Comparison of ENCODE assay signal across 2 cellular contexts in genomic region chr15:31157644-31158069, GRCh38.
TF ChIP-seq lines count a peak whose summit lies in the region.

No MANE protein-coding gene starts in this region.

TF ChIP-seq in A549, 52 proteins besides CTCF, POLR2A, EP300 and RAD21:
- TF ChIP-seq MAZ (IDR thresholded peaks at IDR 0.05; ENCODE audit: borderline replicate concordance, low read depth, low read length) (no peak), PHF8 (IDR thresholded peaks at IDR 0.05; ENCODE audit: borderline replicate concordance, low read depth) (no peak), ATOH8 (CRISPR knock-in tag; IDR thresholded peaks at IDR 0.05; ENCODE audit: low read depth) (no peak), ZC3H11A (IDR thresholded peaks at IDR 0.05) (no peak), NFE2L2 (conservative IDR thresholded peaks at IDR 0.05; ENCODE audit: low read length) (no peak), HOXB13 (CRISPR knock-in tag; IDR thresholded peaks at IDR 0.05; ENCODE audit: low read depth) (no peak), JUN (IDR thresholded peaks at IDR 0.05) (no peak), GATA3 (IDR thresholded peaks at IDR 0.05; ENCODE audit: borderline replicate concordance) (no peak), MAFK (IDR thresholded peaks at IDR 0.05; ENCODE audit: partially characterized antibody) (no peak), CBX2 (IDR thresholded peaks at IDR 0.05; ENCODE audit: borderline replicate concordance, low read depth) (no peak), CEBPB (IDR thresholded peaks at IDR 0.05) (no peak), ZNF302 (CRISPR knock-in tag; IDR thresholded peaks at IDR 0.05) (no peak), FOXS1 (CRISPR knock-in tag; IDR thresholded peaks at IDR 0.05) (no peak), ZSCAN20 (CRISPR knock-in tag; IDR thresholded peaks at IDR 0.05) (no peak), HES2 (IDR thresholded peaks at IDR 0.05) (no peak), CHD2 (IDR thresholded peaks at IDR 0.05; ENCODE audit: low read length, partially characterized antibody) (no peak), EHF (CRISPR knock-in tag; IDR thresholded peaks at IDR 0.05) (no peak), HOXA7 (CRISPR knock-in tag; IDR thresholded peaks at IDR 0.05) (no peak)

TF ChIP-seq in IMR-90, 13 proteins besides CTCF, POLR2A, EP300 and RAD21 (continued from another document):
- TF ChIP-seq USF2 (IDR thresholded peaks at IDR 0.05; ENCODE audit: low read depth, low read length) (no peak), RCOR1 (IDR thresholded peaks at IDR 0.05; ENCODE audit: insufficient replicate concordance, low read length) (no peak), CEBPB (IDR thresholded peaks at IDR 0.05; ENCODE audit: low read depth, low read length) (no peak), MXI1 (IDR thresholded peaks at IDR 0.05; ENCODE audit: borderline replicate concordance, low read depth, low read length) (no peak), RFX5 (IDR thresholded peaks at IDR 0.05; ENCODE audit: low read depth, low read length) (no peak), FOS (IDR thresholded peaks at IDR 0.05; ENCODE audit: low read depth, low read length) (no peak), SMC3 (IDR thresholded peaks at IDR 0.05; ENCODE audit: low read depth, low read length) (no peak), BHLHE40 (IDR thresholded peaks at IDR 0.05; ENCODE audit: low read depth, low read length) (no peak), MAZ (IDR thresholded peaks at IDR 0.05; ENCODE audit: borderline replicate concordance, low read depth, low read length) (no peak), ELK1 (IDR thresholded peaks at IDR 0.05; ENCODE audit: borderline replicate concordance, low read depth, low read length) (no peak), CHD1 (IDR thresholded peaks at IDR 0.05; ENCODE audit: low read depth, low read length) (no peak), NFE2L2 (IDR thresholded peaks at IDR 0.05; ENCODE audit: low read depth, low read length) (no peak)
